ENCODE assay signal across 25 cellular contexts in the genomic region with DNA sequence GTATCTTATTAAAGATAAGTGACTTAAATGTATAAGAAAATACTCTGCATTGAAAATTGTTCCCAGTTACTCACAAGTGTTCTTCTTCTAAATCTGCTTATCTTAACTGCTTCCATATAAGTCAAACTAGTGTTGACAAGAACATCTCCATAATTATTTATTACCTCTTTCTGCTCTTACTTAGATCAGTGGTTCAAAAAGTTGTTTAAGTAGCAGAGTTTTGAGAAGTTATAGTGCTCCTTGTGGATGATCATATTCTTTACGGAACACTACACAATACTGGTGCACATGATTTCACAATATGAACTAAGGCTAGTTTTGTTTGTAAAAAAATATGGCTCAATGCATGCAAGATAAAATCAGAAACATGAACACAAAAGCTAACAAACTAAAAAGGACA.
DNase-seq lines count a peak whose midpoint lies in the region; ATAC-seq, FAIRE-seq and TF ChIP-seq lines count a peak whose summit lies in the region.
"Had no signal": no experiment of that assay in that cellular context is flagged by ENCODE, and none has a peak within 500 bp of the region (broad histone marks: within the 10 kb centered on the region; RNA-seq: fewer than 3 reads in every experiment).

No MANE protein-coding gene starts in this region.

- H3K9me3 ChIP-seq in Panc1 (ENCODE audit: control insufficient read depth, insufficient read depth, low read depth, low read length) (no peaks in the 10 kb centered on the region), prostate gland (no peaks in the 10 kb centered on the region)
- H3K9me3 ChIP-seq: Caco-2, tibial artery had no signal

- H3K27me3 ChIP-seq in Panc1 (ENCODE audit: control insufficient read depth, insufficient read depth, low read length) (no peaks in the 10 kb centered on the region), prostate gland (replicated peaks; ENCODE audit: insufficient read depth) (no peaks in the 10 kb centered on the region)
- H3K27me3 ChIP-seq: tibial artery had no signal

- peak overlapping the region; percentile 57; the same call in 1 of the 2 replicates for H3K27ac ChIP-seq in Panc1 (ENCODE audit: low read length)
- no peak overlapping the region for H3K27ac ChIP-seq in prostate gland
- H3K27ac ChIP-seq: tibial artery had no signal

- peak; percentile 50 for FAIRE-seq in H54 (lab: Jason Lieb, UNC)
- FAIRE-seq: small intestine had no signal

- TF ChIP-seq POLR2A in H54 (IDR thresholded peaks at IDR 0.05; ENCODE audit: low read depth, low read length): no peak
- TF ChIP-seq POLR2A in prostate gland (IDR thresholded peaks at IDR 0.05): no peak
- no peak for TF ChIP-seq POLR2A in lower leg skin (IDR thresholded peaks at IDR 0.05)

- H3K4me1 ChIP-seq in Panc1 (ENCODE audit: control insufficient read depth, insufficient read depth, low read length) (no peaks in the 10 kb centered on the region), prostate gland (replicated peaks) (no peaks in the 10 kb centered on the region)
- H3K4me1 ChIP-seq: Caco-2, tibial artery had no signal

- WGBS in prostate gland: 81% methylated on average over 1 of the region's 1 CpG
- WGBS in lower leg skin, 2 donors: 87 to 95% methylated on average over 1 of the region's 1 CpG

- BruUV-seq in Panc1 (replicated peaks; lab: Mats Ljungman, UMichigan): no TSS peak

- TF ChIP-seq CTCF in Panc1 (IDR thresholded peaks at IDR 0.05): no peak
- no peak for TF ChIP-seq CTCF in prostate gland (IDR thresholded peaks at IDR 0.05)
- no peak for TF ChIP-seq CTCF in lower leg skin (IDR thresholded peaks at IDR 0.05)

- in situ Hi-C loops in Panc1 (cut with HindIII; ENCODE audit: low pct_unique_long_range_greater_than_20kb, low sequenced_read_pairs): no loop called here

- DNase-seq in A172 (ENCODE audit: low spot score) (peak; percentile 8), H54 (ENCODE audit: insufficient read length, low spot score) (no peak), Panc1 (ENCODE audit: low read depth, low spot score) (no peak), fibroblast of gingiva (ENCODE audit: low read depth) (peak; percentile 33), EL (no peak), NCI-H226 (no peak), prostate gland (ENCODE audit: low spot score) (no peak), lower leg skin (ENCODE audit: low spot score in 2 of 2) (no peak)
- DNase-seq: activated CD4-positive, alpha-beta T cell treated with anti-CD3 and anti-CD28 coated beads for 4 hours; activated CD8-positive, alpha-beta memory T cell treated with anti-CD3 and anti-CD28 coated beads for 24 hours; activated gamma-delta T cell; C1 segment of cervical spinal cord; Caco-2; DMS79; effector CD4-positive, alpha-beta T cell; foreskin melanocyte; GF-D8; NCI-H1105 treated with DMSO at 0.1 percent for 48 hours; NCI-H2029 treated with DMSO at 0.1 percent for 48 hours; NCI-H2227 treated with DMSO at 0.1 percent for 48 hours; NCI-H82; nephron progenitor cell; Right ventricle myocardium superior; small intestine; tibial artery had no signal

- no peak overlapping the region for H3K4me3 ChIP-seq in Panc1 (ENCODE audit: low read depth in 2 of 2, low read length in 2 of 2)
- no peak overlapping the region for H3K4me3 ChIP-seq in prostate gland
- H3K4me3 ChIP-seq in lower leg skin (ENCODE audit: low read depth, poor library complexity, severe bottlenecking): no peak overlapping the region
- H3K4me3 ChIP-seq: tibial artery had no signal

- H3K36me3 ChIP-seq in Panc1 (ENCODE audit: control insufficient read depth, insufficient read depth, low read length) (no peaks in the 10 kb centered on the region; the same call in 1 of the 2 replicates), prostate gland (no peaks in the 10 kb centered on the region)
- H3K36me3 ChIP-seq: tibial artery had no signal

- CTCF ChIA-PET in Panc1 (lab: Charles Lee): no interaction called here

- ATAC-seq in Panc1: no peak

- POLR2A ChIA-PET in Panc1 (lab: Charles Lee): no interaction called here

- intact Hi-C loops in Panc1 (cut with micrococcal nuclease; ENCODE audit: unreplicated experiment): no loop called here
- intact Hi-C loops in prostate gland (cut with DNase I): no loop called here
- intact Hi-C loops in lower leg skin (cut with DNase I; ENCODE audit: low total_unique reads): no loop called here

Comparison
In these comparisons a context has a peak if more than half of its experiments do, and no peak if none do; other contexts are left out.
1. DNase-seq: peak in A172 (single experiment) and fibroblast of gingiva (single experiment); none in H54 (single experiment), Panc1 (single experiment), EL (single experiment), NCI-H226 (single experiment), prostate gland (single experiment) and lower leg skin (0 of 2).